ENCODE assay signal across 9 cellular contexts in the genomic region with DNA sequence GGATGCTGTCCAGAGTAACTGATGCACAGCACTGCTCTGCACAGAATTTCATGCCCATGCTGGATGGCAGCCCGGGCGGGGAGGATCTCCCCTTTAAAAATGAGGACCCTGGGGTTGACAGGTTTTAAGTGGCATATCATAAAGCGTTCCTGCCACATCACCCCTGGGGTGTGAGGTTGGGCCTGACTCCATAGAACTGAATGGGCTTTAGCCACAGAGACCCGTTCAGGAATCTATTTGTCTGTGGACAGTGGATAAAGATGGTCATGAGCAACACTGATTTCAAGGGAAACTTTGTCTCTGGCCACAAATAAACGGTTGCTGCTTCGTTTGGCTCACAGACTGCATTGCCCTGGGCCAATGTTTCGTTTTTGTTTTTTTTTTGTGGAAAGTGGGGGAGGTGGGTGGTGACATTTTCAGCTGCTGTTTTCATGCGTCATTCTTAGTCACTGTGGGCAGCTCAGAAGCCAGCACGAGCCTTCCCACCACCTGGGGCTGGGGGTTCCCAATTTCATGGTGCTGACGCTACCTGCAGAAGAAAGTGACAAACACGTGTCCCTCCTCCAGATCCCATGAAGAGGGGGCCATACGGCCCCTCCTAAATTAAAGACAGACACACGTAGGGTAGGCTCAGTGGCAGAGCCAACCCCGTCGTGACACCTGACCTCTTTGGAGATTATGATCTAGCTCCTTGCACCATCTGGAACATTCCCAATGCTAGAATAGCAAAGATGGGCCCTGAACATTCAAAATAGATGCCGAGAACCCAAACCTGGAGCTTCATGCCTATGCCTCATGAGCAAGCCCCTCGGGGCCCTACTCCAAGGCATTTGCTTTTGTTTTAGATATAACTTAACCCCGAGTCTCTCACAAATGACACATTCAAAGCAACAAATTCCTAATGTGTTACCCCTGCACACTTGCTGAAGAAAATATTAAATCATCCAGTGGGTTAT. TPM values are rescaled to one million over a fixed set of nuclear protein-coding genes. Genes with fewer than 3 reads are reported as not detected.
A peak's percentile ranks its signal among the peaks of the same experiment; 100 is the strongest.
DNase-seq lines count a peak whose midpoint lies in the region; ATAC-seq, FAIRE-seq and TF ChIP-seq lines count a peak whose summit lies in the region.
"Had no signal": no experiment of that assay in that cellular context is flagged by ENCODE, and none has a peak within 500 bp of the region (broad histone marks: within the 10 kb centered on the region; RNA-seq: fewer than 3 reads in every experiment).

No MANE protein-coding gene starts in this region.

- H3K9ac ChIP-seq in keratinocyte (ENCODE audit: control insufficient read depth, extremely low read depth, insufficient read depth, low read length) = peak overlapping the region; percentile 24

- H3K4me2 ChIP-seq in keratinocyte (ENCODE audit: control insufficient read depth, extremely low read depth, insufficient read depth, low read depth, low read length) = peak overlapping the region; percentile 59

- H3K36me3 Mint-ChIP-seq in HFFc6 (ENCODE audit: low read depth) = peaks cover 6% of the 10 kb centered on the region; the same call in 1 of the 2 replicates

- TF ChIP-seq CTCF in HFFc6 (IDR thresholded peaks at IDR 0.05) (no peak), keratinocyte (optimal IDR thresholded peaks at IDR 0.05 in 1 of 3, IDR thresholded peaks at IDR 0.05 in 1 of 3, conservative IDR thresholded peaks at IDR 0.05 in 1 of 3; ENCODE audit: extremely low read depth in 1 of 3, insufficient read depth in 2 of 3, low read length in 3 of 3) (no peak)

- H3K4me3 Mint-ChIP-seq in HFFc6 = peak overlapping the region; percentile 41

- peak; percentile 65 for FAIRE-seq in keratinocyte (lab: Jason Lieb, UNC)

- no peak overlapping the region for H3K4me3 ChIP-seq in keratinocyte (ENCODE audit: control insufficient read depth in 2 of 3, extremely low read depth in 1 of 3, insufficient read depth in 2 of 3, low read depth in 1 of 3, low read length in 3 of 3)

- no peak overlapping the region for H3K27ac ChIP-seq in keratinocyte (ENCODE audit: control insufficient read depth, insufficient read depth, low read length)

- no peak for ATAC-seq in GM19467 (IDR thresholded peaks at IDR 0.05; ENCODE audit: unreplicated experiment)

- peaks cover 4% of the 10 kb centered on the region for H3K27me3 ChIP-seq in keratinocyte (ENCODE audit: control insufficient read depth, extremely low read depth, insufficient read depth, low read length)

- H3K27ac Mint-ChIP-seq in HFFc6 = peak overlapping the region; percentile 80

- peaks cover 6% of the 10 kb centered on the region for H3K9me3 Mint-ChIP-seq in HFFc6

- no peaks in the 10 kb centered on the region for H4K20me1 ChIP-seq in keratinocyte (ENCODE audit: control insufficient read depth, extremely low read depth, insufficient read depth, low read length)

- no peaks in the 10 kb centered on the region for H3K36me3 ChIP-seq in keratinocyte (ENCODE audit: control insufficient read depth in 2 of 2, extremely low read depth in 1 of 2, insufficient read depth in 2 of 2, low read length in 2 of 2)

- H3K9me1 ChIP-seq in keratinocyte (ENCODE audit: control insufficient read depth, extremely low read depth, insufficient read depth, low read length) = no peaks in the 10 kb centered on the region

- DNase-seq in A172 (ENCODE audit: low spot score) = peak; percentile 65
- peak; percentile 55 for DNase-seq in HFFc6
- DNase-seq in activated T-cell treated with anti-CD3 and anti-CD28 coated beads for 4 hours = peak; percentile 13
- DNase-seq in keratinocyte (ENCODE audit: low read depth, low spot score) = no peak
- no peak for DNase-seq in iPS-NIHi11 (ENCODE audit: low spot score)
- no peak for DNase-seq in NCI-H1092 (lab: John Stamatoyannopoulos, UW)
- DNase-seq in DMS53 treated with DMSO at 0.1 percent for 48 hours (lab: John Stamatoyannopoulos, UW; ENCODE audit: unreplicated experiment) = no peak
- DNase-seq: COR-L47 had no signal

- peaks cover 22% of the 10 kb centered on the region for H3K4me1 Mint-ChIP-seq in HFFc6 (ENCODE audit: low read depth)

- no peak overlapping the region for H2AFZ ChIP-seq in keratinocyte (ENCODE audit: control insufficient read depth, low read length)

- peaks cover 10% of the 10 kb centered on the region for H3K4me1 ChIP-seq in keratinocyte (ENCODE audit: control insufficient read depth, extremely low read depth, insufficient read depth, low read length)

- no peaks in the 10 kb centered on the region for H3K9me3 ChIP-seq in keratinocyte (ENCODE audit: control insufficient read depth, low read depth, low read length)

- no peaks in the 10 kb centered on the region for H3K79me2 ChIP-seq in keratinocyte (ENCODE audit: control insufficient read depth, insufficient read depth, low read length)

- H3K27me3 Mint-ChIP-seq in HFFc6 (ENCODE audit: insufficient read depth) = peaks cover 29% of the 10 kb centered on the region

- dilution Hi-C loops in keratinocyte (cut with MboI; ENCODE audit: extremely low pct_ligation_motif_present, low sequenced_read_pairs) = no loop called here

RNA-seq across cellular contexts. Expression of a gene that starts 54.8 kb away (rescaled TPM):
- total RNA-seq in A172 (2014; rRNA removed; shearing (Covaris generic)) = not detected in 2 replicates
- not detected for total RNA-seq in HFFc6 (2021; fragmentation: NEBNext Ultra II Directional; extraction: Animal tissue kit (Norgen Biotek cat#: 25700))
- 0.16 TPM in 1 of 3 replicates, not detected in the others for polyA plus RNA-seq in keratinocyte
- not detected for polyA plus RNA-seq in keratinocyte (2011; ENCODE audit: low read depth)
- polyA plus RNA-seq in keratinocyte (2011; cell fraction: cytosol; rRNA removed) = not detected in 2 replicates
- not detected in 2 replicates for polyA plus RNA-seq in keratinocyte (2011; cell fraction: nucleus; rRNA removed)
- polyA plus RNA-seq in keratinocyte (2012; ENCODE audit: low replicate concordance) = not detected in 2 replicates
- not detected in 3 replicates for polyA minus RNA-seq in keratinocyte
- not detected for polyA minus RNA-seq in keratinocyte (2011; cell fraction: cytosol; rRNA and poly(A)+ RNA removed)
- polyA minus RNA-seq in keratinocyte (2011; cell fraction: nucleus; rRNA and poly(A)+ RNA removed) = not detected in 2 replicates

Comparison
In these comparisons a context has a peak if more than half of its experiments do, and no peak if none do; other contexts are left out.
1. DNase-seq: peak in A172 (single experiment), HFFc6 (single experiment) and activated T-cell treated with anti-CD3 and anti-CD28 coated beads for 4 hours (single experiment); none in keratinocyte (single experiment), iPS-NIHi11 (single experiment), NCI-H1092 (single experiment) and DMS53 treated with DMSO at 0.1 percent for 48 hours (single experiment).